ENCODE assay signal across 8 cellular contexts in the genomic region with DNA sequence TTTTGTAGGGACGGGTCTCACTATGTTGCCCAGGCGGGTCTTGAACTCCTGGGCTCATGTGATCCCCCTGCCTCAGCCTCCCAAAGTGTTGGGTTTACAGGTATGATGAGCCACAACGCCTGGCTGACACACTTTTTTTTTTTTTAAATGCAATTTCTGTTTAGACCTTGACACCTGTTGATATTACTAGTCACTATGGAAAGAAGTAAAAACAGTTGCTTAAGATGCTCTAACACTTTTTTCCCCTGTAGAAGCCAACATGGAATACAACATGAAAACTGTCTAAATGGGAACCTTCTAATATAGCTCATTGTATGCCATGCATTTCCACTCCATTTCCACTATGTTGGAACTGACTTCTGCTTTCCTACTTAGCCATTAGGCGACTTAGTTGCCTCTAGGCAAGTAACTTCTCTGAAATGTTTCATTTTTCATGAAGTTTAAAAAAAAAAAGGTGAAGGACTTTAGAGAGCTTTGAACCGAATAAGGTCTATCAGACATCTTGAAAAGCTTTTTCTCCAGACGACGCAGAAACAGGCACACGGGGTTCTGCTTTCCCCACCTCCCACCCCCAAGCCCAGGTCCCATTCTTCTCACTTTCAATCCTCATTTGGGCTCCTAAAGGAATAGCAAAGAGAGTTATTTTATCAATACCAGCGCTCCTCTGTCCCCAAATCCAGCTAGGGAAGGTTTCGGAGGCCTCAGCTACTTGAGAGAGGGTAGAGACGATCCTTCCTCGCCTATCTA. TPM values are rescaled to one million over a fixed set of nuclear protein-coding genes. Genes with fewer than 3 reads are reported as not detected.
A peak's percentile ranks its signal among the peaks of the same experiment; 100 is the strongest.
DNase-seq lines count a peak whose midpoint lies in the region; ATAC-seq and TF ChIP-seq lines count a peak whose summit lies in the region.

No MANE protein-coding gene starts in this region.

- DNase-seq in GM12865 (ENCODE audit: low read depth), result no peak
- DNase-seq in SKM-1 treated with dmso at 0.1 percent for 144 hours (lab: John Stamatoyannopoulos, UW; ENCODE audit: unreplicated experiment), result peak; percentile 55
- DNase-seq in esophagus muscularis mucosa (ENCODE audit: extremely low spot score), result no peak
- no peak for DNase-seq in neural progenitor cell (ENCODE audit: low spot score)
- no peak for DNase-seq in NCI-H82 (lab: John Stamatoyannopoulos, UW)
- DNase-seq in GOT3 (lab: John Stamatoyannopoulos, UW), result no peak

- peaks cover 65% of the 10 kb centered on the region for H3K79me2 ChIP-seq in neural progenitor cell (ENCODE audit: low read depth)

- peak overlapping the region; percentile 90 for H3K4me2 ChIP-seq in neural progenitor cell

- WGBS in esophagus muscularis mucosa, result 14% methylated on average over 11 of the region's 12 CpGs

- H3K4me1 ChIP-seq in esophagus muscularis mucosa, result peaks cover 18 to 37% (median 30%) of the 10 kb centered on the region in 4 donors
- H3K4me1 ChIP-seq in neural progenitor cell, result peaks cover 21% of the 10 kb centered on the region

- peaks cover 2% of the 10 kb centered on the region for H3K36me3 Mint-ChIP-seq in neural progenitor cell

- H3K4me1 Mint-ChIP-seq in neural progenitor cell, result peaks cover 24% of the 10 kb centered on the region

- H3K36me3 ChIP-seq in esophagus muscularis mucosa (no peaks in the 10 kb centered on the region), neural progenitor cell (no peaks in the 10 kb centered on the region)

- H3K9me3 ChIP-seq in esophagus muscularis mucosa (no peaks in the 10 kb centered on the region), neural progenitor cell (ENCODE audit: low read depth) (no peaks in the 10 kb centered on the region)

- H3K9ac ChIP-seq in neural progenitor cell, result peak overlapping the region; percentile 88

- peak overlapping the region; percentile 88 to 95 (median 93) for H3K27ac ChIP-seq in esophagus muscularis mucosa (replicated peaks in 1 of 4)
- peak overlapping the region; percentile 97 for H3K27ac ChIP-seq in neural progenitor cell

- H3K27me3 Mint-ChIP-seq in neural progenitor cell (ENCODE audit: insufficient read depth, low read depth), result peaks cover 2% of the 10 kb centered on the region

- H3K27ac Mint-ChIP-seq in neural progenitor cell, result peak overlapping the region; percentile 97

- TF ChIP-seq EP300 in esophagus muscularis mucosa (IDR thresholded peaks at IDR 0.05), result no peak

- peaks cover 45% of the 10 kb centered on the region for H4K20me1 ChIP-seq in neural progenitor cell (ENCODE audit: low read depth)

- H3K4me3 ChIP-seq in GM12865 (ENCODE audit: low read depth, low read length) (peak overlapping the region; percentile 92), esophagus muscularis mucosa (peak overlapping the region; percentile 84 to 97 (median 90)), neural progenitor cell (peak overlapping the region; percentile 72)

- no peaks in the 10 kb centered on the region for H3K9me3 Mint-ChIP-seq in neural progenitor cell

- TF ChIP-seq POLR2A in esophagus muscularis mucosa (IDR thresholded peaks at IDR 0.05; ENCODE audit: low read depth), result no peak

- intact Hi-C loops in esophagus muscularis mucosa (cut with DNase I), result loop anchor here (10.0 kb wide), 1 partner anchor 160 kb away; a partner anchor contains a TSS

- no peaks in the 10 kb centered on the region for H3K27me3 ChIP-seq in esophagus muscularis mucosa
- H3K27me3 ChIP-seq in neural progenitor cell, result no peaks in the 10 kb centered on the region

- peak overlapping the region; percentile 95 for H3K4me3 Mint-ChIP-seq in neural progenitor cell

- no peak for TF ChIP-seq CTCF in GM12865 (IDR thresholded peaks at IDR 0.05; ENCODE audit: insufficient read depth, low read depth, low read length, missing control alignments)
- TF ChIP-seq CTCF in esophagus muscularis mucosa (IDR thresholded peaks at IDR 0.05), result no peak
- TF ChIP-seq CTCF in neural progenitor cell (IDR thresholded peaks at IDR 0.05), result no peak

- H3F3A ChIP-seq in neural progenitor cell (ENCODE audit: low read depth), result peaks cover 28% of the 10 kb centered on the region

- ATAC-seq in HG02588 (IDR thresholded peaks at IDR 0.05; ENCODE audit: unreplicated experiment), result peak; percentile 1
- ATAC-seq in GM19351 (IDR thresholded peaks at IDR 0.05; ENCODE audit: unreplicated experiment), result no peak

- peak overlapping the region; percentile 92 for H2AFZ ChIP-seq in neural progenitor cell (replicated peaks)

RNA-seq across cellular contexts. Expression of a gene that starts 0.6 kb away (rescaled TPM):
- total RNA-seq in esophagus muscularis mucosa (10 to 100 TPM; 20.3 to 32.5 (median 27.5) TPM), neural progenitor cell (ENCODE audit: low replicate concordance) (55.3 and 78.3 TPM in 2 replicates)
